In the genomic region with DNA sequence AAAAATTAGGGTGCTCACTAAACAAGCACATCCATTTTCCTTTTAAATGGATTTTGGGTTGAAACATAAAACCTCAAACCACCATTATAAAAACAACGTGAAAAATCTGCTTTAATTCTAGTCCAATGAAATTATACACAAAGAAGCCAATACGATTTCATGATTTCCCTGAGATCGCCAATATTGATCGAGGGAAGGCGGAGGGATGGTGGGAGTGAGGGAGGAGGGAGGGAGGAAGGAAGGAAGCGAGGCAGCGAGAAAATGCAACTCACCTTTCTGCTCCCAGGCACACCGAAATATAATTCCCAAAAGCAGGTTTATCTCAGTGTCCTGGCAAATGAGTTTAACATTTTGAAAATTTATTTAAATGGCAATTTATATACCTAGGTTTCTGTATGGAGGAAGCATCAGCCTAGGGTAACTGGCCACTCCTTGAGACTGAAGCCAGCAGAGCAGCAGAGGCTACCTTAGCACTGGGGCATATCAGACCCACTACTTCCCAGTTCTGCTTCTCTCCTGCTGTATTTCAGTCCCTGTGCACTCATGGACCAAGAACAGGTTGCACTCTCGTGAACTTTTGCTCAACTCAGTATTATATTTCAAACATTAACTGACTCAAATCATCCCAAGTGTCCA, we compare ENCODE assay signal across 20 cellular contexts. TPM values are rescaled to one million over a fixed set of nuclear protein-coding genes. Genes with fewer than 3 reads are reported as not detected.
DNase-seq lines count a peak whose midpoint lies in the region; ATAC-seq and TF ChIP-seq lines count a peak whose summit lies in the region.
"Had no signal": no experiment of that assay in that cellular context is flagged by ENCODE, and none has a peak within 500 bp of the region (broad histone marks: within the 10 kb centered on the region; RNA-seq: fewer than 3 reads in every experiment).

No MANE protein-coding gene starts in this region.

- H3K27ac ChIP-seq in 22Rv1 (peak overlapping the region; percentile 80), PC-9 (no peak overlapping the region), iPS-20b (ENCODE audit: low read length) (no peak overlapping the region), Karpas-422 (ENCODE audit: low read length) (no peak overlapping the region)
- H3K27ac ChIP-seq: WERI-Rb-1 had no signal

- H3K4me1 ChIP-seq in PC-9 (replicated peaks; ENCODE audit: insufficient read depth) = peaks cover 20% of the 10 kb centered on the region
- H3K4me1 ChIP-seq in iPS-20b (ENCODE audit: insufficient read depth, low read length) = peaks cover 41% of the 10 kb centered on the region
- H3K4me1 ChIP-seq in Karpas-422 (ENCODE audit: low read length) = no peaks in the 10 kb centered on the region

- POLR2A ChIA-PET in PC-9 (lab: Charles Lee; ENCODE audit: unreplicated experiment) = no interaction called here

- peak overlapping the region; percentile 90; the same call in 1 of the 2 replicates for H3K4me3 ChIP-seq in PC-9
- peak overlapping the region; percentile 69; the same call in 1 of the 2 replicates for H3K4me3 ChIP-seq in iPS-20b (ENCODE audit: low read length)
- H3K4me3 ChIP-seq in Karpas-422 (ENCODE audit: low read length) = no peak overlapping the region
- H3K4me3 ChIP-seq: lung, smooth muscle cell had no signal

- H3K36me3 ChIP-seq in PC-9 (ENCODE audit: low read depth) (no peaks in the 10 kb centered on the region), iPS-20b (ENCODE audit: insufficient read depth, low read depth, low read length) (no peaks in the 10 kb centered on the region), Karpas-422 (ENCODE audit: insufficient read depth, low read length) (no peaks in the 10 kb centered on the region)

- H3K4me1 Mint-ChIP-seq in Calu3 (ENCODE audit: low read depth, unreplicated experiment) = no peaks in the 10 kb centered on the region

- peak overlapping the region; percentile 96 for H3K4me3 Mint-ChIP-seq in Calu3 (ENCODE audit: low read depth, unreplicated experiment)

- no peaks in the 10 kb centered on the region for H4K20me1 ChIP-seq in PC-9 (ENCODE audit: insufficient read depth)
- no peaks in the 10 kb centered on the region for H4K20me1 ChIP-seq in Karpas-422 (ENCODE audit: insufficient read depth, low read depth, low read length)

- peaks cover 93% of the 10 kb centered on the region for H3K36me3 Mint-ChIP-seq in Calu3 (ENCODE audit: insufficient read depth, unreplicated experiment)

- H3K4me2 ChIP-seq in PC-9 (peak overlapping the region; percentile 99), Karpas-422 (ENCODE audit: low read depth, low read length, poor library complexity, severe bottlenecking) (no peak overlapping the region)

- no peaks in the 10 kb centered on the region for H3K9me2 ChIP-seq in PC-9 (ENCODE audit: insufficient read depth)
- H3K9me2 ChIP-seq in Karpas-422 (replicated peaks; ENCODE audit: insufficient read depth, low read length) = no peaks in the 10 kb centered on the region

- H3K9ac ChIP-seq in iPS-20b (ENCODE audit: low read depth, low read length) (no peak overlapping the region), Karpas-422 (ENCODE audit: low read length) (no peak overlapping the region)

- no peaks in the 10 kb centered on the region for H3K9me3 ChIP-seq in PC-9 (ENCODE audit: insufficient read depth, low read depth)
- H3K9me3 ChIP-seq in iPS-20b (ENCODE audit: insufficient read depth, low read depth, low read length) = no peaks in the 10 kb centered on the region; the same call in 1 of the 2 replicates
- H3K9me3 ChIP-seq in Karpas-422 (ENCODE audit: low read length) = no peaks in the 10 kb centered on the region

- DNase-seq in Calu3 (peak; percentile 56), PC-9 (no peak), left ventricle myocardium superior (no peak), GM13976 (ENCODE audit: low spot score) (no peak), Karpas-422 (no peak)
- DNase-seq: activated CD8-positive, alpha-beta T cell treated with anti-CD3 and anti-CD28 coated beads, Interleukin-2, amount 10 ng/mL, durations not matched to agents 7 days and 5 days; AML-193; COR-L47; GF-D8; immature natural killer cell; NCI-H1436; NCI-H226; stimulated activated CD4-positive, alpha-beta T cell treated with anti-CD3 and anti-CD28 coated beads, Interleukin-4, amount 100 ng/mL, for 4 hours; WERI-Rb-1 had no signal

- H3K27me3 ChIP-seq in PC-9 (ENCODE audit: insufficient read depth, low read depth) (no peaks in the 10 kb centered on the region), iPS-20b (ENCODE audit: insufficient read depth, low read length) (peaks cover 93% of the 10 kb centered on the region), Karpas-422 (ENCODE audit: low read length) (no peaks in the 10 kb centered on the region)

- peak overlapping the region; percentile 79 for H3K27ac Mint-ChIP-seq in Calu3 (ENCODE audit: unreplicated experiment)
- H3K27ac Mint-ChIP-seq: activated CD8-positive, alpha-beta T cell treated with anti-CD3 and anti-CD28 coated beads, Interleukin-2, amount 10 ng/mL, durations not matched to agents 7 days and 5 days; immature natural killer cell had no signal

- intact Hi-C loops in Calu3 (cut with micrococcal nuclease; ENCODE audit: unreplicated experiment) (loop anchor here (1.0 to 5.0 kb wide), 5 partner anchors 163 to 566 kb away; no protein-coding TSS in a partner anchor), PC-9 (cut with micrococcal nuclease; ENCODE audit: unreplicated experiment) (loop anchor here (10.0 kb wide), 2 partner anchors 218 to 858 kb away; no protein-coding TSS in a partner anchor), left ventricle myocardium superior (cut with micrococcal nuclease) (no loop called here)

- H3K9me3 Mint-ChIP-seq in Calu3 (ENCODE audit: low read depth, unreplicated experiment) = no peaks in the 10 kb centered on the region

- TF ChIP-seq CTCF in 22Rv1 (IDR thresholded peaks at IDR 0.05) (no peak), Calu3 (IDR thresholded peaks at IDR 0.05; ENCODE audit: unreplicated experiment) (no peak), PC-9 (conservative IDR thresholded peaks at IDR 0.05) (no peak), GM13976 (IDR thresholded peaks at IDR 0.05; ENCODE audit: borderline replicate concordance, control extremely low read depth, extremely low read depth, insufficient read depth, missing control alignments) (no peak)

- peak overlapping the region; percentile 91; the same call in 1 of the 2 replicates for H2AFZ ChIP-seq in PC-9
- H2AFZ ChIP-seq in Karpas-422 (ENCODE audit: low read length) = no peak overlapping the region

- in situ Hi-C loops in GM13976 (cut with MboI; ENCODE audit: low sequenced_read_pairs, unreplicated experiment) = loop anchor here (25.0 kb wide), 1 partner anchor 571 kb away; no protein-coding TSS in a partner anchor

- no peaks in the 10 kb centered on the region for H3K27me3 Mint-ChIP-seq in Calu3 (ENCODE audit: unreplicated experiment)

- CTCF ChIA-PET in Calu3 (lab: Charles Lee) = interaction anchor here (0.6 to 1.2 kb wide), 4 partner anchors 8 to 564 kb away, joined by 3 to 4 read pairs (median 3); no protein-coding TSS in a partner anchor
- CTCF ChIA-PET in PC-9 (lab: Charles Lee) = no interaction called here

- H3K79me2 ChIP-seq in PC-9 (ENCODE audit: low read depth) (peaks cover 12% of the 10 kb centered on the region; the same call in 1 of the 2 replicates), Karpas-422 (ENCODE audit: low read length) (no peaks in the 10 kb centered on the region)

- ATAC-seq in left ventricle myocardium superior (no peak), HG03460 (IDR thresholded peaks at IDR 0.05; ENCODE audit: unreplicated experiment) (no peak)
- ATAC-seq: activated CD8-positive, alpha-beta T cell treated with anti-CD3 and anti-CD28 coated beads, Interleukin-2, amount 10 ng/mL, durations not matched to agents 7 days and 5 days had no signal

- BruUV-seq in Calu3 (replicated peaks; lab: Mats Ljungman, UMichigan) = no TSS peak
- BruUV-seq in PC-9 (replicated peaks; lab: Mats Ljungman, UMichigan) = no TSS peak

- peaks cover 4% of the 10 kb centered on the region; the same call in 1 of the 2 replicates for H3F3A ChIP-seq in PC-9 (ENCODE audit: insufficient read depth, low read depth)

RNA-seq across cellular contexts. Expression of a gene that starts 2.3 kb away (rescaled TPM):
- total RNA-seq in Calu3 (2022) (182 and 209 TPM in 2 replicates), PC-9 (2021) (0.35 and 0.40 TPM in 2 replicates), left ventricle myocardium superior (0.02 TPM)
- total RNA-seq in Karpas-422 (2014; rRNA removed; shearing (Covaris generic); ENCODE audit: low replicate concordance) = not detected in 2 replicates
- total RNA-seq: activated CD8-positive, alpha-beta T cell treated with anti-CD3 and anti-CD28 coated beads, Interleukin-2, amount 10 ng/mL, durations not matched to agents 7 days and 5 days; subcutaneous adipose tissue had no signal

Comparison
In these comparisons a context has a peak if more than half of its experiments do, and no peak if none do; other contexts are left out.
1. RNA of a gene that starts 2.3 kb away (total RNA-seq): 182 to 209 TPM in Calu3; 0.35 to 0.40 TPM in PC-9, 0.02 TPM in left ventricle myocardium superior (single experiment) and not detected in Karpas-422; every median in the first group is over 100 times any median in the second.